13 cellular contexts compared by ENCODE assay signal in the genomic region with DNA sequence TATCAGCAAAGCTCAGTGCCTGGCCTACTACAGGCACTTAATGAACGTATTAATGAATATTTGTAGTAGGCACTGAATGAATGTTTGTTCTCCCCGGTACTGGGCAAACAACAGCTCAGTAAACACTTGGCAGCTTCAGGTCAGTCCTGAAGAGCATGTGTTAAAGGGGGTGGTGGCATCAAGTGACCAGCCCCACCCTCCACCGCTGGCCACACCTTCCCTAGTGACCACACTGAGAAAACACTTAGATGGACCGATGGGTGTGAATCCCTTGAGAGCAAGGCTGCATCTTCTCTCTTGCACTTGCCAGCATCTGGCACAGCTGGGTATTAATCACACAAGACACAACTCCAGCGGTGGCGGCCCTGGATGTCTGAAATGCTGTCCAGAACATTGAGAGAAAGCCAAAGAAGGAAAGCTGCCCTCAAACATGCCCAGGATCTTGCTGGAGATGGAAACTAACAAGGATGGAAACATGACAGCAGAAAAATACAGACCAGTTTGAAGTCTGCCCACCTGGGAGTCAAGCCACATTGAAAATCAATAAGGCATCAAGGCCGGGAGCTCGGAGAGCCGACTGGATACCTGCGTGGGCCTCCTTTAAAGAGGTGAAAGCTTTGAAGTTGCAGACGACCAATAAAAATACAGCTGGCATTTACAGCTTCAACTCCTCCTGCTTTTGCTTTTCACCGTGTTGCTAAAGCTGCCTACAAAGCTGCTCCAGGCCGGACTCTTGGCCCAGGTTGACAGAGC.
DNase-seq lines count a peak whose midpoint lies in the region; ATAC-seq, FAIRE-seq and TF ChIP-seq lines count a peak whose summit lies in the region.
"Had no signal": no experiment of that assay in that cellular context is flagged by ENCODE, and none has a peak within 500 bp of the region (broad histone marks: within the 10 kb centered on the region; RNA-seq: fewer than 3 reads in every experiment).

No MANE protein-coding gene starts in this region.

- no peaks in the 10 kb centered on the region for H3K36me3 ChIP-seq in liver (ENCODE audit: control insufficient read depth in 4 of 4, insufficient read depth in 3 of 4, low read depth in 1 of 4, low read length in 3 of 4)

- H3K9me3 ChIP-seq in A549: no peaks in the 10 kb centered on the region
- no peaks in the 10 kb centered on the region for H3K9me3 ChIP-seq in liver (ENCODE audit: control insufficient read depth in 4 of 4, low read length in 3 of 4)

- H3K4me2 ChIP-seq in A549: peak overlapping the region; percentile 23; the same call in 2 of the 3 replicates

- 63% methylated on average over 13 of the region's 13 CpGs for WGBS in A549 (ENCODE audit: missing lambda C conversion rate)
- 34% methylated on average over 13 of the region's 13 CpGs for WGBS in liver

- TF ChIP-seq POLR2A in A549 (IDR thresholded peaks at IDR 0.05; ENCODE audit: low read length): no peak

- ATAC-seq in A549: peak; percentile 12 to 71; a peak in 3 of 6 replicates
- no peak for ATAC-seq in HG03045 (IDR thresholded peaks at IDR 0.05; ENCODE audit: unreplicated experiment)
- no peak for ATAC-seq in HG02610 (IDR thresholded peaks at IDR 0.05; ENCODE audit: unreplicated experiment)
- no peak for ATAC-seq in GM21723 (IDR thresholded peaks at IDR 0.05; ENCODE audit: unreplicated experiment)

- no peak for TF ChIP-seq CTCF in A549 (IDR thresholded peaks at IDR 0.05)
- TF ChIP-seq CTCF in liver (IDR thresholded peaks at IDR 0.05; ENCODE audit: low read depth, low read length, missing input control): no peak
- no peak for TF ChIP-seq CTCF in GM10266 (IDR thresholded peaks at IDR 0.05; ENCODE audit: control insufficient read depth, insufficient read depth, low read depth, missing control alignments)

- H3K27me3 ChIP-seq in liver (ENCODE audit: control insufficient read depth in 4 of 4, insufficient read depth in 4 of 4, low read length in 3 of 4): no peaks in the 10 kb centered on the region

- POLR2A ChIA-PET in A549 (lab: Yijun Ruan, JAX): no interaction called here

- H3K4me1 ChIP-seq in A549 (peaks cover 9% of the 10 kb centered on the region), liver (ENCODE audit: control insufficient read depth in 4 of 4, insufficient read depth in 4 of 4, low read length in 3 of 4) (peaks cover 10 to 22% (median 18%) of the 10 kb centered on the region in 4 donors)

- no peak overlapping the region for H3K27ac ChIP-seq in A549
- no peak overlapping the region for H3K27ac ChIP-seq in liver (ENCODE audit: low read depth in 1 of 2, low read length in 2 of 2)
- H3K27ac ChIP-seq: RWPE1 had no signal

- no peak overlapping the region for H3K4me3 ChIP-seq in A549
- H3K4me3 ChIP-seq in liver (ENCODE audit: low read depth in 1 of 3, low read length in 3 of 3): no peak overlapping the region

- TF ChIP-seq RAD21 in A549 (conservative IDR thresholded peaks at IDR 0.05 in 1 of 2, IDR thresholded peaks at IDR 0.05 in 1 of 2) (no peak), liver (IDR thresholded peaks at IDR 0.05) (peak in 1 of 2 donors; percentile 25)

- no peak for FAIRE-seq in A549 (lab: Jason Lieb, UNC)
- FAIRE-seq: astrocyte had no signal

- CTCF ChIA-PET in A549 (lab: Yijun Ruan, JAX): interaction anchor here (0.9 to 2.2 kb wide), 6 partner anchors 12 to 164 kb away, joined by 3 to 6 read pairs (median 3); no protein-coding TSS in a partner anchor

- DNase-seq in A549 (ENCODE audit: low read depth in 1 of 2, low spot score in 1 of 2) (peak in 1 of 2 experiments; percentile 36), HuH-7 (ENCODE audit: low spot score) (peak; percentile 30), SHP77 (lab: John Stamatoyannopoulos, UW) (peak; percentile 25 to 52), GM10266 (ENCODE audit: extremely low spot score) (no peak)
- DNase-seq: activated CD4-positive, alpha-beta T cell treated with anti-CD3 and anti-CD28 coated beads, Interleukin-2, amount 50 U/mL, for 48 hours; DMS 273 treated with DMSO at 0.1 percent for 48 hours; NCI-H446 had no signal

- H3K9ac ChIP-seq in liver (ENCODE audit: low read depth in 1 of 2, low read length in 2 of 2): no peak overlapping the region

- no peak for TF ChIP-seq EP300 in A549 (IDR thresholded peaks at IDR 0.05)

TF ChIP-seq in A549, 52 proteins besides CTCF, POLR2A, EP300 and RAD21 (continues in another document):
- TF ChIP-seq, protein P1, sequence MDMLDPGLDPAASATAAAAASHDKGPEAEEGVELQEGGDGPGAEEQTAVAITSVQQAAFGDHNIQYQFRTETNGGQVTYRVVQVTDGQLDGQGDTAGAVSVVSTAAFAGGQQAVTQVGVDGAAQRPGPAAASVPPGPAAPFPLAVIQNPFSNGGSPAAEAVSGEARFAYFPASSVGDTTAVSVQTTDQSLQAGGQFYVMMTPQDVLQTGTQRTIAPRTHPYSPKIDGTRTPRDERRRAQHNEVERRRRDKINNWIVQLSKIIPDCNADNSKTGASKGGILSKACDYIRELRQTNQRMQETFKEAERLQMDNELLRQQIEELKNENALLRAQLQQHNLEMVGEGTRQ (IDR thresholded peaks at IDR 0.05): no peak
- no peak for TF ChIP-seq HOXB13 (CRISPR knock-in tag; IDR thresholded peaks at IDR 0.05; ENCODE audit: low read depth)
- TF ChIP-seq, protein P2, sequence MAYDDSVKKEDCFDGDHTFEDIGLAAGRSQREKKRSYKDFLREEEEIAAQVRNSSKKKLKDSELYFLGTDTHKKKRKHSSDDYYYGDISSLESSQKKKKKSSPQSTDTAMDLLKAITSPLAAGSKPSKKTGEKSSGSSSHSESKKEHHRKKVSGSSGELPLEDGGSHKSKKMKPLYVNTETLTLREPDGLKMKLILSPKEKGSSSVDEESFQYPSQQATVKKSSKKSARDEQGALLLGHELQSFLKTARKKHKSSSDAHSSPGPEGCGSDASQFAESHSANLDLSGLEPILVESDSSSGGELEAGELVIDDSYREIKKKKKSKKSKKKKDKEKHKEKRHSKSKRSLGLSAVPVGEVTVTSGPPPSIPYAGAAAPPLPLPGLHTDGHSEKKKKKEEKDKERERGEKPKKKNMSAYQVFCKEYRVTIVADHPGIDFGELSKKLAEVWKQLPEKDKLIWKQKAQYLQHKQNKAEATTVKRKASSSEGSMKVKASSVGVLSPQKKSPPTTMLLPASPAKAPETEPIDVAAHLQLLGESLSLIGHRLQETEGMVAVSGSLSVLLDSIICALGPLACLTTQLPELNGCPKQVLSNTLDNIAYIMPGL (CRISPR knock-in tag; IDR thresholded peaks at IDR 0.05; ENCODE audit: borderline replicate concordance): no peak
- no peak for TF ChIP-seq ZNF302 (CRISPR knock-in tag; IDR thresholded peaks at IDR 0.05)
- no peak for TF ChIP-seq FOXS1 (CRISPR knock-in tag; IDR thresholded peaks at IDR 0.05)
- TF ChIP-seq CHD2 (IDR thresholded peaks at IDR 0.05; ENCODE audit: low read length, partially characterized antibody): no peak
- no peak for TF ChIP-seq CEBPB (IDR thresholded peaks at IDR 0.05)
- TF ChIP-seq HOXB5 (CRISPR knock-in tag; IDR thresholded peaks at IDR 0.05): no peak
- no peak for TF ChIP-seq NPAS2 (CRISPR knock-in tag; IDR thresholded peaks at IDR 0.05; ENCODE audit: borderline replicate concordance)
- TF ChIP-seq POLR2AphosphoS2 (conservative IDR thresholded peaks at IDR 0.05; ENCODE audit: low read length): no peak
- no peak for TF ChIP-seq SMC3 (IDR thresholded peaks at IDR 0.05)
- no peak for TF ChIP-seq HDAC2 (IDR thresholded peaks at IDR 0.05)
- no peak for TF ChIP-seq MAFK (IDR thresholded peaks at IDR 0.05; ENCODE audit: partially characterized antibody)
- TF ChIP-seq RNF2 (IDR thresholded peaks at IDR 0.05; ENCODE audit: borderline replicate concordance, low read depth): no peak
- no peak for TF ChIP-seq SREBF2 (IDR thresholded peaks at IDR 0.05)

TF ChIP-seq in liver, 16 proteins besides CTCF, POLR2A, EP300 and RAD21:
- TF ChIP-seq, protein P3, sequence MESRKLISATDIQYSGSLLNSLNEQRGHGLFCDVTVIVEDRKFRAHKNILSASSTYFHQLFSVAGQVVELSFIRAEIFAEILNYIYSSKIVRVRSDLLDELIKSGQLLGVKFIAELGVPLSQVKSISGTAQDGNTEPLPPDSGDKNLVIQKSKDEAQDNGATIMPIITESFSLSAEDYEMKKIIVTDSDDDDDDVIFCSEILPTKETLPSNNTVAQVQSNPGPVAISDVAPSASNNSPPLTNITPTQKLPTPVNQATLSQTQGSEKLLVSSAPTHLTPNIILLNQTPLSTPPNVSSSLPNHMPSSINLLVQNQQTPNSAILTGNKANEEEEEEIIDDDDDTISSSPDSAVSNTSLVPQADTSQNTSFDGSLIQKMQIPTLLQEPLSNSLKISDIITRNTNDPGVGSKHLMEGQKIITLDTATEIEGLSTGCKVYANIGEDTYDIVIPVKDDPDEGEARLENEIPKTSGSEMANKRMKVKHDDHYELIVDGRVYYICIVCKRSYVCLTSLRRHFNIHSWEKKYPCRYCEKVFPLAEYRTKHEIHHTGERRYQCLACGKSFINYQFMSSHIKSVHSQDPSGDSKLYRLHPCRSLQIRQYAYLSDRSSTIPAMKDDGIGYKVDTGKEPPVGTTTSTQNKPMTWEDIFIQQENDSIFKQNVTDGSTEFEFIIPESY (IDR thresholded peaks at IDR 0.05): no peak
- TF ChIP-seq EGR1 (IDR thresholded peaks at IDR 0.05; ENCODE audit: low read depth in 2 of 2) (no peak), RXRA (IDR thresholded peaks at IDR 0.05) (peak; percentile 39 to 51), HNF4A (conservative IDR thresholded peaks at IDR 0.05) (peak; percentile 34 to 41), JUND (IDR thresholded peaks at IDR 0.05) (peak in 1 of 2 donors; percentile 16), GABPA (IDR thresholded peaks at IDR 0.05 in 1 of 2, conservative IDR thresholded peaks at IDR 0.05 in 1 of 2) (no peak), SP1 (IDR thresholded peaks at IDR 0.05) (peak; percentile 57), HNF4G (IDR thresholded peaks at IDR 0.05) (no peak), TAF1 (conservative IDR thresholded peaks at IDR 0.05) (no peak), FOXA1 (IDR thresholded peaks at IDR 0.05) (peak; percentile 67), NR2F2 (IDR thresholded peaks at IDR 0.05) (no peak), FOXA2 (IDR thresholded peaks at IDR 0.05) (peak; percentile 74), YY1 (IDR thresholded peaks at IDR 0.05) (no peak)
TF ChIP-seq in liver: peak in this region for 6.

Comparison
In these comparisons a context has a peak if more than half of its experiments do, and no peak if none do; other contexts are left out.
1. ATAC-seq: peak in A549 (2 of 2); none in HG03045 (single experiment), HG02610 (single experiment) and GM21723 (single experiment).